Comparison of ENCODE assay signal across 13 cellular contexts in genomic region chr12:115599251-115599811, GRCh38.
DNase-seq lines count a peak whose midpoint lies in the region; ATAC-seq and TF ChIP-seq lines count a peak whose summit lies in the region.
"Had no signal": no experiment of that assay in that cellular context is flagged by ENCODE, and none has a peak within 500 bp of the region (broad histone marks: within the 10 kb centered on the region; RNA-seq: fewer than 3 reads in every experiment).

No MANE protein-coding gene starts in this region.

- no peak for ATAC-seq in GM21360 (IDR thresholded peaks at IDR 0.05; ENCODE audit: unreplicated experiment)
- no peak for ATAC-seq in GM18907 (IDR thresholded peaks at IDR 0.05; ENCODE audit: unreplicated experiment)
- ATAC-seq: activated T-cell treated with anti-CD3 and anti-CD28 coated beads, Interleukin-2, amount 50 U/mL, for 4 hours had no signal

- H3K36me3 ChIP-seq in fibroblast of lung (ENCODE audit: control insufficient read depth, insufficient read depth, low read length) (no peaks in the 10 kb centered on the region), rectal smooth muscle tissue (ENCODE audit: control insufficient read depth, insufficient read depth, low read length) (no peaks in the 10 kb centered on the region)

- no peaks in the 10 kb centered on the region for H3K79me2 ChIP-seq in fibroblast of lung (ENCODE audit: control insufficient read depth, insufficient read depth, low read length)

- peak overlapping the region; percentile 15 for H3K4me2 ChIP-seq in fibroblast of lung (ENCODE audit: extremely low read depth, insufficient read depth, low read length)

- in situ Hi-C loops in GM13976 (cut with MboI; ENCODE audit: low sequenced_read_pairs, unreplicated experiment) = no loop called here

- H3K27ac ChIP-seq in fibroblast of lung (ENCODE audit: insufficient read depth, low read length) (no peak overlapping the region), rectal smooth muscle tissue (ENCODE audit: low read depth, low read length) (no peak overlapping the region)
- H3K27ac ChIP-seq: HL-60 had no signal

- H4K20me1 ChIP-seq in fibroblast of lung (ENCODE audit: control insufficient read depth, extremely low read depth, insufficient read depth, low read length) = no peaks in the 10 kb centered on the region

- H3K27me3 ChIP-seq in fibroblast of lung (ENCODE audit: control insufficient read depth, insufficient read depth, low read length) (no peaks in the 10 kb centered on the region), rectal smooth muscle tissue (ENCODE audit: control insufficient read depth, insufficient read depth, low read length) (peaks cover 2% of the 10 kb centered on the region)

- peak; percentile 32 for DNase-seq in DMS153 (lab: John Stamatoyannopoulos, UW)
- peak; percentile 58 for DNase-seq in NCI-H2227 (lab: John Stamatoyannopoulos, UW; ENCODE audit: unreplicated experiment)
- peak in 1 of 2 donors; percentile 69 for DNase-seq in fibroblast of lung (ENCODE audit: low read depth in 2 of 2)
- no peak for DNase-seq in GM13976 (ENCODE audit: low spot score)
- DNase-seq in NCI-H526 treated with DMSO at 0.1 percent for 48 hours (lab: John Stamatoyannopoulos, UW) = no peak
- DNase-seq: activated T-cell treated with anti-CD3 and anti-CD28 coated beads, Interleukin-2, amount 50 U/mL, for 4 hours; CD4-positive, CD25-positive, alpha-beta regulatory T cell; HFFc6; NCI-H524 treated with DMSO at 0.1 percent for 48 hours had no signal

- H3K4me1 ChIP-seq in fibroblast of lung (ENCODE audit: control insufficient read depth, extremely low read depth, insufficient read depth, low read length) (no peaks in the 10 kb centered on the region), rectal smooth muscle tissue (ENCODE audit: control insufficient read depth, insufficient read depth, low read length) (no peaks in the 10 kb centered on the region)

- H3K4me3 ChIP-seq in fibroblast of lung (replicated peaks in 1 of 4; ENCODE audit: control extremely low read depth in 1 of 4, insufficient read depth in 1 of 4, low read depth in 3 of 4, low read length in 4 of 4) (peak overlapping the region in 2 of 4 experiments; percentile 26 to 32), rectal smooth muscle tissue (ENCODE audit: low read length) (peak overlapping the region; percentile 41)

- H3K9me3 ChIP-seq in fibroblast of lung (ENCODE audit: control insufficient read depth, insufficient read depth, low read depth, low read length) = no peaks in the 10 kb centered on the region

- H3K9ac ChIP-seq in fibroblast of lung (ENCODE audit: insufficient read depth, low read length) (no peak overlapping the region), rectal smooth muscle tissue (ENCODE audit: low read length) (no peak overlapping the region)

- no peak overlapping the region for H2AFZ ChIP-seq in fibroblast of lung (ENCODE audit: low read length)

- TF ChIP-seq CTCF in fibroblast of lung (conservative IDR thresholded peaks at IDR 0.05 in 1 of 2, IDR thresholded peaks at IDR 0.05 in 1 of 2; ENCODE audit: low read depth in 1 of 2, low read length in 2 of 2) (no peak), GM13976 (IDR thresholded peaks at IDR 0.05; ENCODE audit: borderline replicate concordance, control extremely low read depth, extremely low read depth, insufficient read depth, missing control alignments) (no peak)

Comparison
In these comparisons a context has a peak if more than half of its experiments do, and no peak if none do; other contexts are left out.
1. DNase-seq: peak in DMS153 (single experiment) and NCI-H2227 (single experiment); none in GM13976 (single experiment) and NCI-H526 treated with DMSO at 0.1 percent for 48 hours (single experiment).